In genomic region chr18:64207818-64208217, GRCh38 we compare ENCODE assay signal across 20 cellular contexts. TPM values are rescaled to one million over a fixed set of nuclear protein-coding genes. Genes with fewer than 3 reads are reported as not detected.
DNase-seq lines count a peak whose midpoint lies in the region; ATAC-seq, FAIRE-seq and TF ChIP-seq lines count a peak whose summit lies in the region.
"Had no signal": no experiment of that assay in that cellular context is flagged by ENCODE, and none has a peak within 500 bp of the region (broad histone marks: within the 10 kb centered on the region; RNA-seq: fewer than 3 reads in every experiment).

No MANE protein-coding gene starts in this region.

- H3K79me2 ChIP-seq in H1 (ENCODE audit: control insufficient read depth in 1 of 2, insufficient read depth in 2 of 2, low read length in 2 of 2): no peaks in the 10 kb centered on the region

- TF ChIP-seq RAD21 in H1 (IDR thresholded peaks at IDR 0.05 in 1 of 2, conservative IDR thresholded peaks at IDR 0.05 in 1 of 2; ENCODE audit: low read depth in 2 of 2, low read length in 2 of 2): no peak

- peaks cover 21% of the 10 kb centered on the region for H3K4me1 Mint-ChIP-seq in activated naive CD4-positive, alpha-beta T cell treated with anti-CD3 and anti-CD28 coated beads, Interleukin-2, amount 50 U/mL, for 24 hours

- no peaks in the 10 kb centered on the region for H4K20me1 ChIP-seq in H1 (replicated peaks in 1 of 2; ENCODE audit: control insufficient read depth in 1 of 2, insufficient read depth in 2 of 2, low read length in 2 of 2)

- no peak overlapping the region for H3K27ac ChIP-seq in H1 (ENCODE audit: low read depth, low read length)
- no peak overlapping the region for H3K27ac ChIP-seq in upper lobe of right lung
- H3K27ac ChIP-seq: brain microvascular endothelial cell, upper lobe of left lung, VCaP had no signal

- no peaks in the 10 kb centered on the region for H3K36me3 Mint-ChIP-seq in activated naive CD4-positive, alpha-beta T cell treated with anti-CD3 and anti-CD28 coated beads, Interleukin-2, amount 50 U/mL, for 24 hours

- TF ChIP-seq POLR2A in H1 (IDR thresholded peaks at IDR 0.05; ENCODE audit: control extremely low read depth in 1 of 2, low read depth in 2 of 2, low read length in 2 of 2): no peak

- H3K4me1 ChIP-seq in H1 (replicated peaks in 1 of 4; ENCODE audit: control insufficient read depth in 3 of 4, insufficient read depth in 4 of 4, low read length in 3 of 4) (peaks cover 0 to 8% (median 0%) of the 10 kb centered on the region in 4 experiments; a peak in 2 of 7 replicates), upper lobe of right lung (no peaks in the 10 kb centered on the region)
- H3K4me1 ChIP-seq: upper lobe of left lung had no signal

- no peak overlapping the region for H4K91ac ChIP-seq in H1 (replicated peaks; ENCODE audit: insufficient read length, low read length)

- CTCF ChIA-PET in H1 (lab: Charles Lee; ENCODE audit: partially characterized antibody): interaction anchor here (1.0 kb wide), 1 partner anchor 24 kb away, joined by 4 read pairs; no protein-coding TSS in a partner anchor

- no peak overlapping the region for H2BK120ac ChIP-seq in H1 (replicated peaks; ENCODE audit: low read depth, low read length)

- H2AFZ ChIP-seq in H1 (ENCODE audit: low read length): no peak overlapping the region

- H3K23ac ChIP-seq in H1 (ENCODE audit: insufficient read length): no peak overlapping the region

- no peak overlapping the region for H2BK20ac ChIP-seq in H1 (ENCODE audit: low read length)

- H3K27me3 Mint-ChIP-seq in activated naive CD4-positive, alpha-beta T cell treated with anti-CD3 and anti-CD28 coated beads, Interleukin-2, amount 50 U/mL, for 24 hours: peaks cover 1% of the 10 kb centered on the region

- no peak overlapping the region for H3K27ac Mint-ChIP-seq in activated naive CD4-positive, alpha-beta T cell treated with anti-CD3 and anti-CD28 coated beads, Interleukin-2, amount 50 U/mL, for 24 hours
- H3K27ac Mint-ChIP-seq: endodermal cell had no signal

- no peaks in the 10 kb centered on the region for H3K36me3 ChIP-seq in H1 (ENCODE audit: control insufficient read depth in 2 of 4, insufficient read depth in 4 of 4, low read length in 3 of 4)
- H3K36me3 ChIP-seq in upper lobe of right lung: no peaks in the 10 kb centered on the region
- H3K36me3 ChIP-seq: brain microvascular endothelial cell, upper lobe of left lung had no signal

- H3K4me3 Mint-ChIP-seq in activated naive CD4-positive, alpha-beta T cell treated with anti-CD3 and anti-CD28 coated beads, Interleukin-2, amount 50 U/mL, for 24 hours: peak overlapping the region; percentile 57
- H3K4me3 Mint-ChIP-seq: endodermal cell had no signal

- H3K79me1 ChIP-seq in H1 (ENCODE audit: low read depth, low read length): no peaks in the 10 kb centered on the region

- no peak overlapping the region for H3K4ac ChIP-seq in H1 (replicated peaks; ENCODE audit: insufficient read length, low read depth, low read length)

- H2BK12ac ChIP-seq in H1 (ENCODE audit: low read depth, low read length): no peak overlapping the region

- intact Hi-C loops in upper lobe of right lung (cut with DNase I): no loop called here

- H2AK5ac ChIP-seq in H1 (ENCODE audit: low read depth, low read length): no peak overlapping the region

- WGBS in H1 (ENCODE audit: extremely low coverage in 1 of 2, insufficient coverage in 1 of 2, insufficient read length in 1 of 2, insufficient replicate concordance in 2 of 2, low coverage in 1 of 2, low lambda C conversion rate in 2 of 2, missing lambda C conversion rate in 1 of 2), 2 experiments: 91% methylated on average over 5 of the region's 5 CpGs; no CpG with 5 or more reads in 1 of the 2 experiments

- no peak overlapping the region for H3K4me2 ChIP-seq in H1 (ENCODE audit: insufficient read depth in 1 of 2, low read depth in 2 of 2, low read length in 2 of 2)

- no peak overlapping the region for H4K5ac ChIP-seq in H1 (ENCODE audit: insufficient read length, low read depth, low read length)

- TF ChIP-seq CTCF in H1 (IDR thresholded peaks at IDR 0.05; ENCODE audit: control extremely low read depth in 1 of 3, insufficient read depth in 1 of 3, low read depth in 1 of 3, low read length in 3 of 3): no peak
- no peak for TF ChIP-seq CTCF in upper lobe of right lung (IDR thresholded peaks at IDR 0.05)

- TF ChIP-seq EP300 in H1 (IDR thresholded peaks at IDR 0.05; ENCODE audit: borderline replicate concordance in 1 of 2, low read depth in 2 of 2, low read length in 2 of 2): no peak

- H3K27me3 ChIP-seq in H1 (replicated peaks in 1 of 4; ENCODE audit: control insufficient read depth in 3 of 4, extremely low read depth in 1 of 4, insufficient read depth in 3 of 4, low read length in 3 of 4): no peaks in the 10 kb centered on the region
- no peaks in the 10 kb centered on the region for H3K27me3 ChIP-seq in upper lobe of right lung
- H3K27me3 ChIP-seq: brain microvascular endothelial cell, upper lobe of left lung had no signal

- no peak overlapping the region for H3K18ac ChIP-seq in H1 (ENCODE audit: extremely low read depth, low read length)

- no peaks in the 10 kb centered on the region for H3K9me3 Mint-ChIP-seq in activated naive CD4-positive, alpha-beta T cell treated with anti-CD3 and anti-CD28 coated beads, Interleukin-2, amount 50 U/mL, for 24 hours
- H3K9me3 Mint-ChIP-seq: endodermal cell had no signal

- H3K56ac ChIP-seq in H1 (replicated peaks; ENCODE audit: insufficient read length, low read depth, low read length): no peak overlapping the region

- POLR2A ChIA-PET in H1 (lab: Charles Lee; ENCODE audit: partially characterized antibody): no interaction called here

- H3K9me3 ChIP-seq in H1 (ENCODE audit: insufficient read depth in 2 of 2, low read depth in 1 of 2, low read length in 1 of 2): no peaks in the 10 kb centered on the region
- H3K9me3 ChIP-seq in upper lobe of right lung: no peaks in the 10 kb centered on the region
- H3K9me3 ChIP-seq: upper lobe of left lung had no signal

- no peak overlapping the region for H3K9ac ChIP-seq in H1 (replicated peaks in 1 of 4; ENCODE audit: extremely low read depth in 1 of 4, low read depth in 3 of 4, low read length in 3 of 4)

- no peak for ATAC-seq in upper lobe of right lung

- no peak overlapping the region for H4K8ac ChIP-seq in H1 (ENCODE audit: extremely low read depth, insufficient read depth, low read length)

- H3K14ac ChIP-seq in H1 (ENCODE audit: insufficient read length): no peak overlapping the region

- FAIRE-seq in H1 (lab: Jason Lieb, UNC): no peak
- FAIRE-seq: frontal cortex, islet of Langerhans had no signal

- H3K4me3 ChIP-seq in H1 (ENCODE audit: extremely low read depth in 1 of 4, insufficient read depth in 2 of 4, low read depth in 3 of 4, low read length in 4 of 4) (no peak overlapping the region), upper lobe of right lung (peak overlapping the region; percentile 36)

- no peak overlapping the region for H2BK5ac ChIP-seq in H1 (ENCODE audit: low read depth, low read length)

- no peaks in the 10 kb centered on the region; the same call in 1 of the 2 replicates for H3K23me2 ChIP-seq in H1 (ENCODE audit: low read depth, low read length)

- no peak overlapping the region for H2BK15ac ChIP-seq in H1 (ENCODE audit: low read length)

- DNase-seq in activated naive CD4-positive, alpha-beta T cell treated with anti-CD3 and anti-CD28 coated beads, Interleukin-2, amount 50 U/mL, for 16 hours: no peak
- peak; percentile 74 for DNase-seq in OCI-M1 (lab: John Stamatoyannopoulos, UW)
- no peak for DNase-seq in H1 (ENCODE audit: low read depth in 1 of 2, low spot score in 2 of 2)
- DNase-seq in upper lobe of right lung: no peak
- DNase-seq in iPS-NIHi7 (ENCODE audit: extremely low spot score): no peak
- DNase-seq in NCI-H2081 treated with DMSO at 0.1 percent for 48 hours (lab: John Stamatoyannopoulos, UW): no peak
- no peak for DNase-seq in cortex of kidney (lab: John Stamatoyannopoulos, UW)
- DNase-seq: AML-193, brain microvascular endothelial cell, endodermal cell, KG1, NCI-H1694 treated with DMSO at 0.1 percent for 48 hours, NCI-H774, posterior cingulate gyrus, upper lobe of left lung had no signal

TF ChIP-seq in H1, 55 proteins besides CTCF, POLR2A, EP300 and RAD21:
- no peak for TF ChIP-seq SIN3A (conservative IDR thresholded peaks at IDR 0.05 in 1 of 2, IDR thresholded peaks at IDR 0.05 in 1 of 2; ENCODE audit: low read depth in 1 of 2, low read length in 2 of 2)
- 0 out of 2 replicates have a peak, but pooled peaks have one; percentile 9 for TF ChIP-seq SRF (IDR thresholded peaks at IDR 0.05; ENCODE audit: low read depth, low read length)

RNA-seq across cellular contexts. Expression of gene LINC00305, which starts 58.9 kb away (rescaled TPM):
- not detected in 2 replicates for total RNA-seq in H1 (2021; fragmentation: NEBNext Ultra II Directional; extraction: Animal tissue kit (Norgen Biotek cat#: 25700))
- not detected in 2 replicates for polyA plus RNA-seq in H1 (2011; rRNA removed)
- not detected for polyA plus RNA-seq in H1 (2011; cell fraction: cytosol; rRNA removed)
- not detected for polyA plus RNA-seq in H1 (2011; cell fraction: nucleus; rRNA removed)
- polyA plus RNA-seq in H1 (2012, experiment 1 of 2): not detected in 4 replicates
- not detected for polyA plus RNA-seq in H1 (2012, experiment 2 of 2)
- polyA plus RNA-seq in H1 (2013, experiment 1 of 2): 0.06 TPM
- not detected for polyA plus RNA-seq in H1 (2013, experiment 2 of 2)
- not detected in 2 replicates for polyA minus RNA-seq in H1 (2011; rRNA and poly(A)+ RNA removed)
- polyA minus RNA-seq in H1 (2011; cell fraction: cytosol; rRNA and poly(A)+ RNA removed): not detected
- not detected for polyA minus RNA-seq in H1 (2011; cell fraction: nucleus; rRNA and poly(A)+ RNA removed)
- not detected for total RNA-seq in upper lobe of right lung
- total RNA-seq: endodermal cell, frontal cortex, mucosa of gallbladder, upper lobe of left lung had no signal
